Comparison of ENCODE assay signal across 8 cellular contexts in the genomic region with DNA sequence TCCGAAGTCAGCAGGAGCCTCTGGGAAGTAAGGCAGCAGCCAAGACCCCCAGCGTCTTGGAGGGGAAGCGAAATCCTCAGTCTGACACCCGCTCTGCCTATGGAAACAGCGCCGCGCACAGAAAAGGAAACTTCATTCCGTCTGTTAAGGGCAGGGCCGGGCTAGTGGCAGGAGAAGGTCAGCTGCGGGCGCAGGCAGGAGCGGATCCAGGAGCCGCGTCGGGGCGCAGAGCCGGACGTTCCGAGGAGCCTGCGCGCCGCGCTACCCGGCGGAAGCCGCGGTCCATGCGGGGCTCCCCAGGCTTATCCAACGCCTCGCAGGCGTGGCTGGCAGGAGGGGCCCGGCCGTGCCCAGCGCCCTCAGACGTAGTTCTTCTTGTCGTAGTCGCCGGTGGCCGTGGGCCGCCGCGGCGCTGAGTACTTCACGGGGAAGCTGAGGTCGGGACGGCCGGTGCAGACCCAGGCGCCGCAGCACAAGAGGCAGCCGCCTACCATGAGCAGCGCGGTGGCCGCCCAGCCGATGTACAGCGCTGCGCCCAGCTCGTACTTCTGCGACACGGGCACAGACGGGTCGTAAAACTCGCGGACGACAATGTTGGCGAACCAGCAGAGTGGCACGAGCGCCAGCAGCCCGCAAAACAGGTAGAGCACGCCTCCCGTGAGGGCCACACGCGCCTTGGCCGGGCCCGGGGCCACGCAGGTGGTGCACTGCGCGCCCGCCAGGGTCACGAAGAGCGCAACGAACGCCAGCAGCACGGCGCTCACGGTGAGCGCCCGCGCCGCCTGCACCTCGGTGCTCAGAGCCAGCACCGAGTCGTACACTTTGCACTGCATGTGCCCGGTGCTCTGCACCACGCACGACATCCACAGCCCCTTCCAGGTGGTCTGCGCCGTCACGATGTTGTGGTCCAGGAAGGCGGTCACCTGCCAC. TPM values are rescaled to one million over a fixed set of nuclear protein-coding genes. Genes with fewer than 3 reads are reported as not detected.
DNase-seq lines count a peak whose midpoint lies in the region; ATAC-seq and TF ChIP-seq lines count a peak whose summit lies in the region.

No MANE protein-coding gene starts in this region.

- H3K4me1 ChIP-seq in trophoblast cell (ENCODE audit: control insufficient read depth in 1 of 2, insufficient read depth in 2 of 2, low read length in 2 of 2): peaks cover 11% of the 10 kb centered on the region in 2 experiments

- no peak overlapping the region for H2BK12ac ChIP-seq in trophoblast cell (ENCODE audit: low read length)

- peak overlapping the region; percentile 33 for H3K4me3 ChIP-seq in fibroblast of the aortic adventitia (ENCODE audit: low read depth, low read length)
- H3K4me3 ChIP-seq in trophoblast cell (ENCODE audit: low read depth, low read length): peak overlapping the region; percentile 55

- H3K27me3 Mint-ChIP-seq in activated B cell treated with CpG ODN at 0.5 μM for 24 hours: peaks cover 27% of the 10 kb centered on the region

- H3K79me1 ChIP-seq in trophoblast cell (ENCODE audit: low read length): no peaks in the 10 kb centered on the region

- no peak overlapping the region for H4K12ac ChIP-seq in trophoblast cell (ENCODE audit: low read depth, low read length)

- no peak overlapping the region for H2BK120ac ChIP-seq in trophoblast cell (ENCODE audit: insufficient read depth, low read length, poor library complexity)

- no peak overlapping the region for H2AK5ac ChIP-seq in trophoblast cell (ENCODE audit: low read length)

- H3K18ac ChIP-seq in trophoblast cell (ENCODE audit: low read length): no peak overlapping the region

- no peaks in the 10 kb centered on the region for H3K9me3 Mint-ChIP-seq in activated B cell treated with CpG ODN at 0.5 μM for 24 hours

- no peak overlapping the region for H3K9ac ChIP-seq in trophoblast cell (ENCODE audit: low read length)

- no peak overlapping the region for H2BK5ac ChIP-seq in trophoblast cell (ENCODE audit: low read depth, low read length, poor library complexity)

- H3K23ac ChIP-seq in trophoblast cell (ENCODE audit: low read length): no peak overlapping the region

- no peak overlapping the region for H3K27ac Mint-ChIP-seq in activated B cell treated with CpG ODN at 0.5 μM for 24 hours

- no peak overlapping the region for H4K91ac ChIP-seq in trophoblast cell (ENCODE audit: low read depth, low read length)

- H2AFZ ChIP-seq in trophoblast cell (ENCODE audit: insufficient read depth, low read length, poor library complexity): no peak overlapping the region

- WGBS in trophoblast cell (ENCODE audit: extremely low coverage, insufficient coverage, insufficient read length): no CpG with 5 or more reads among the region's 99 CpGs

- H3K27me3 ChIP-seq in trophoblast cell (ENCODE audit: insufficient read depth, low read length): peaks cover 34% of the 10 kb centered on the region

- H3K4me3 Mint-ChIP-seq in activated B cell treated with CpG ODN at 0.5 μM for 24 hours: peak overlapping the region; percentile 24

- H3K36me3 ChIP-seq in trophoblast cell (ENCODE audit: control insufficient read depth in 1 of 2, insufficient read depth in 2 of 2, low read length in 2 of 2): peaks cover 7 to 14% of the 10 kb centered on the region in 2 experiments

- ATAC-seq in activated B cell treated with CpG ODN at 0.5 μM for 24 hours (ENCODE audit: low read depth) (no peak), GM19467 (IDR thresholded peaks at IDR 0.05; ENCODE audit: unreplicated experiment) (no peak)

- POLR2A ChIA-PET in activated B cell treated with CpG ODN at 0.5 μM for 24 hours (lab: Charles Lee): no interaction called here

- no peak for TF ChIP-seq CTCF in activated B cell treated with CpG ODN at 0.5 μM for 24 hours (IDR thresholded peaks at IDR 0.05)
- no peak for TF ChIP-seq CTCF in fibroblast of the aortic adventitia (IDR thresholded peaks at IDR 0.05; ENCODE audit: insufficient read depth, low read length)

- H4K8ac ChIP-seq in trophoblast cell (ENCODE audit: low read depth, low read length): no peak overlapping the region

- no peak overlapping the region for H3K14ac ChIP-seq in trophoblast cell (ENCODE audit: low read length)

- H3K36me3 Mint-ChIP-seq in activated B cell treated with CpG ODN at 0.5 μM for 24 hours (ENCODE audit: low read depth): no peaks in the 10 kb centered on the region

- no peak overlapping the region for H3K4ac ChIP-seq in trophoblast cell (ENCODE audit: low read depth, low read length)

- no peak overlapping the region for H3K27ac ChIP-seq in trophoblast cell (ENCODE audit: low read depth, low read length)

- H3K9me3 ChIP-seq in trophoblast cell (ENCODE audit: insufficient read depth, low read depth, low read length): peaks cover 7% of the 10 kb centered on the region

- CTCF ChIA-PET in activated B cell treated with CpG ODN at 0.5 μM for 24 hours (lab: Charles Lee): no interaction called here

- H3K4me1 Mint-ChIP-seq in activated B cell treated with CpG ODN at 0.5 μM for 24 hours: peaks cover 16% of the 10 kb centered on the region

- H3K4me2 ChIP-seq in trophoblast cell (ENCODE audit: low read length): peak overlapping the region; percentile 63

- H3K79me2 ChIP-seq in trophoblast cell (ENCODE audit: control insufficient read depth, insufficient read depth, low read length, poor library complexity): no peaks in the 10 kb centered on the region

- intact Hi-C loops in activated B cell treated with CpG ODN at 0.5 μM for 24 hours (cut with micrococcal nuclease): no loop called here

- DNase-seq in NCI-H2029 (lab: John Stamatoyannopoulos, UW) (peak; percentile 25), NCI-H2029 treated with DMSO at 0.1 percent for 48 hours (lab: John Stamatoyannopoulos, UW) (no peak), activated B cell treated with CpG ODN at 0.5 μM for 24 hours (no peak), fibroblast of the aortic adventitia (ENCODE audit: low read depth) (peak; percentile 23), trophoblast cell (peak in 1 of 2 donors; percentile 27), activated gamma-delta T cell treated with Interleukin-2 at 50 U/mL for 16 hours (no peak), COLO829 (ENCODE audit: low spot score) (no peak)

RNA-seq across cellular contexts. Expression of gene CLDN5, which starts 0.7 kb away (rescaled TPM):
- total RNA-seq in activated B cell treated with CpG ODN at 0.5 μM for 24 hours: not detected in 2 replicates
- total RNA-seq in fibroblast of the aortic adventitia (ENCODE audit: low replicate concordance): 0.27 and 1.6 TPM in 2 replicates
- polyA plus RNA-seq in trophoblast cell (2013): not detected in 2 replicates

RNA-seq across cellular contexts. Expression of gene CDC45, which starts 43.8 kb away (rescaled TPM):
- total RNA-seq in activated B cell treated with CpG ODN at 0.5 μM for 24 hours (3.9 and 4.1 TPM in 2 replicates), fibroblast of the aortic adventitia (ENCODE audit: low replicate concordance) (2.3 and 22.9 TPM in 2 replicates)
- 13.0 and 13.1 TPM in 2 replicates for polyA plus RNA-seq in trophoblast cell (2013)

RNA-seq across cellular contexts. Expression of gene UFD1, which starts 44.5 kb away (rescaled TPM):
- total RNA-seq in activated B cell treated with CpG ODN at 0.5 μM for 24 hours (54.4 and 65.3 TPM in 2 replicates), fibroblast of the aortic adventitia (ENCODE audit: low replicate concordance) (16.3 and 70.8 TPM in 2 replicates)
- polyA plus RNA-seq in trophoblast cell (2013): 132 TPM in 2 replicates

Comparison
In these comparisons a context has a peak if more than half of its experiments do, and no peak if none do; other contexts are left out.
1. DNase-seq: peak in NCI-H2029 (single experiment) and fibroblast of the aortic adventitia (single experiment); none in NCI-H2029 treated with DMSO at 0.1 percent for 48 hours (single experiment), activated B cell treated with CpG ODN at 0.5 μM for 24 hours (single experiment), activated gamma-delta T cell treated with Interleukin-2 at 50 U/mL for 16 hours (single experiment) and COLO829 (single experiment).